12 cellular contexts compared by ENCODE assay signal in the genomic region with DNA sequence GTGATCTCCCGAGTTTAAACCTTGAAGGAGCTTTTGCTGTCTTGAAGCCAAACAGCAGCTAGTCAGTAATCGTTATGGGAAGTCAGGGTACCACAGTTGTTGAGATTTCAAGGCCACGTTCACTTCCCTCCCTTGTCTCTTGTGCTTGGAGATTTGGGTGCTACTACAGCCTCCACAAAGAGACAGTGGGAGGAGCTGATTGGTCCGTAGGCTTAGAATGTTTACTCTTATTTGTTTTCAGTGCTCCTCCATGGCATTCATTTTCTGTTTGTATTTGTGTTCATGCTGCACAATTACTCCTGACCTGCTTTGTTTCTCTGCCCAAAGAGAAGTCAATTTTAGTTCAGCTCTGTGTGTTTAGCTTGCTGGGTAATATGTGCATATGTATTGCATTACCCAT.
DNase-seq lines count a peak whose midpoint lies in the region; TF ChIP-seq lines count a peak whose summit lies in the region.
"Had no signal": no experiment of that assay in that cellular context is flagged by ENCODE, and none has a peak within 500 bp of the region (broad histone marks: within the 10 kb centered on the region; RNA-seq: fewer than 3 reads in every experiment).

No MANE protein-coding gene starts in this region.

- H3K36me3 ChIP-seq in skeletal muscle tissue (ENCODE audit: control insufficient read depth in 3 of 3, insufficient read depth in 3 of 3, low read length in 3 of 3), result no peaks in the 10 kb centered on the region
- H3K36me3 ChIP-seq: sigmoid colon had no signal

- H3K27ac ChIP-seq in skeletal muscle tissue (ENCODE audit: low read depth, low read length), result peak overlapping the region; percentile 25

- peak overlapping the region in 1 of 3 donors; percentile 10 for H3K4me3 ChIP-seq in skeletal muscle tissue (ENCODE audit: low read length in 3 of 3)
- H3K4me3 ChIP-seq: sigmoid colon had no signal

- DNase-seq in SHP77 (lab: John Stamatoyannopoulos, UW), result peak; percentile 44 to 49
- DNase-seq in SHP77 treated with DMSO at 0.1 percent for 48 hours (lab: John Stamatoyannopoulos, UW), result no peak
- peak; percentile 9 for DNase-seq in NCI-H510A (lab: John Stamatoyannopoulos, UW)
- peak; percentile 15 for DNase-seq in fibroblast of peridontal ligament (ENCODE audit: extremely low read depth)
- no peak for DNase-seq in NCI-H226
- DNase-seq in activated CD4-positive, alpha-beta T cell treated with anti-CD3 and anti-CD28 coated beads, Interleukin-2, amount 50 U/mL, for 4 hours, result no peak
- DNase-seq in erythroblast (lab: John Stamatoyannopoulos, UW), result no peak
- DNase-seq: activated CD4-positive, alpha-beta T cell treated with anti-CD3 and anti-CD28 coated beads for 48 hours; activated naive CD4-positive, alpha-beta T cell treated with Interleukin-2 at 50 U/mL for 16 hours; mammary epithelial cell; sigmoid colon had no signal

- peak overlapping the region in 1 of 3 donors; percentile 7 for H3K9ac ChIP-seq in skeletal muscle tissue (ENCODE audit: low read depth in 1 of 3, low read length in 3 of 3)

- no peaks in the 10 kb centered on the region for H3K9me3 ChIP-seq in skeletal muscle tissue (ENCODE audit: control insufficient read depth in 3 of 3, low read length in 3 of 3)
- H3K9me3 ChIP-seq: sigmoid colon had no signal

- peaks cover 45 to 50% (median 47%) of the 10 kb centered on the region in 3 donors for H3K4me1 ChIP-seq in skeletal muscle tissue (ENCODE audit: control insufficient read depth in 3 of 3, insufficient read depth in 3 of 3, low read length in 3 of 3)

- TF ChIP-seq POLR2A in erythroblast (IDR thresholded peaks at IDR 0.05; ENCODE audit: low read length), result no peak

- H3K27me3 ChIP-seq in skeletal muscle tissue (ENCODE audit: control insufficient read depth in 3 of 3, insufficient read depth in 3 of 3, low read length in 3 of 3), result no peaks in the 10 kb centered on the region
- H3K27me3 ChIP-seq: sigmoid colon had no signal

Comparison
In these comparisons a context has a peak if more than half of its experiments do, and no peak if none do; other contexts are left out.
1. DNase-seq: peak in SHP77 (2 of 2), NCI-H510A (single experiment) and fibroblast of peridontal ligament (single experiment); none in SHP77 treated with DMSO at 0.1 percent for 48 hours (single experiment), NCI-H226 (single experiment), activated CD4-positive, alpha-beta T cell treated with anti-CD3 and anti-CD28 coated beads, Interleukin-2, amount 50 U/mL, for 4 hours (0 of 2) and erythroblast (0 of 2).